ENCODE assay signal across 20 cellular contexts in genomic region chr7:127704211-127704610, GRCh38. TPM values are rescaled to one million over a fixed set of nuclear protein-coding genes. Genes with fewer than 3 reads are reported as not detected.
A peak's percentile ranks its signal among the peaks of the same experiment; 100 is the strongest.
DNase-seq lines count a peak whose midpoint lies in the region; ATAC-seq, FAIRE-seq and TF ChIP-seq lines count a peak whose summit lies in the region.
"Had no signal": no experiment of that assay in that cellular context is flagged by ENCODE, and none has a peak within 500 bp of the region (broad histone marks: within the 10 kb centered on the region; RNA-seq: fewer than 3 reads in every experiment).

No MANE protein-coding gene starts in this region.

- peaks cover 0 to 92% (median 76%) of the 10 kb centered on the region in 9 donors for H3K36me3 ChIP-seq in heart left ventricle
- H3K36me3 ChIP-seq in left ventricle myocardium inferior, result peaks cover 70% of the 10 kb centered on the region
- H3K36me3 ChIP-seq: breast epithelium had no signal

- no peak overlapping the region for H3K27ac ChIP-seq in heart left ventricle
- no peak overlapping the region for H3K27ac ChIP-seq in left ventricle myocardium inferior (replicated peaks)
- H3K27ac ChIP-seq: breast epithelium, gastrocnemius medialis, testis had no signal

- peaks cover 0 to 3% (median 0%) of the 10 kb centered on the region in 12 donors for H3K4me1 ChIP-seq in heart left ventricle
- no peaks in the 10 kb centered on the region for H3K4me1 ChIP-seq in left ventricle myocardium inferior
- H3K4me1 ChIP-seq: breast epithelium, gastrocnemius medialis, testis had no signal

- WGBS in heart left ventricle, 4 donors, result 53 to 83% (median 59%) methylated on average over 1 of the region's 1 CpG

- no peak for FAIRE-seq in GM12892 (lab: Jason Lieb, UNC)

- intact Hi-C loops in heart left ventricle (cut with DNase I), result loop anchor here in 4 of 10 donors (10.0 kb wide), 2 partner anchors 331 to 431 kb away; partner anchors contain the start of gene LRRC4 (in 3 of the 4)
- intact Hi-C loops in left ventricle myocardium inferior (cut with micrococcal nuclease), result no loop called here

- TF ChIP-seq POLR2A in heart left ventricle (IDR thresholded peaks at IDR 0.05) (no peak), GM12892 (IDR thresholded peaks at IDR 0.05; ENCODE audit: low read depth, low read length) (no peak)

- H3K27me3 ChIP-seq in heart left ventricle (no peaks in the 10 kb centered on the region), left ventricle myocardium inferior (ENCODE audit: low read depth) (no peaks in the 10 kb centered on the region)
- H3K27me3 ChIP-seq: breast epithelium, gastrocnemius medialis, MG63, testis had no signal

- H3K4me3 ChIP-seq in heart left ventricle (no peak overlapping the region), left ventricle myocardium inferior (no peak overlapping the region)
- H3K4me3 ChIP-seq: breast epithelium, gastrocnemius medialis, MG63, testis had no signal

- H3K27me3 Mint-ChIP-seq in stimulated activated naive CD8-positive, alpha-beta T cell treated with anti-CD3 and anti-CD28 coated beads, Interleukin-15, amount 100 ng/mL, for 72 hours, result no peaks in the 10 kb centered on the region
- H3K27me3 Mint-ChIP-seq: CD4-positive, alpha-beta memory T cell had no signal

- ATAC-seq in heart left ventricle, result peak; percentile 35 to 76 (median 58)
- ATAC-seq in esophagus mucosa, result peak; percentile 41
- ATAC-seq in stimulated activated naive CD8-positive, alpha-beta T cell treated with anti-CD3 and anti-CD28 coated beads, Interleukin-15, amount 100 ng/mL, for 72 hours, result no peak
- ATAC-seq in HG03108 (IDR thresholded peaks at IDR 0.05; ENCODE audit: unreplicated experiment), result no peak
- ATAC-seq: activated T-cell treated with anti-CD3 and anti-CD28 coated beads, Interleukin-2, amount 50 U/mL, for 4 hours; gastrocnemius medialis; HCT116; left lobe of liver had no signal

- H3K27ac Mint-ChIP-seq in stimulated activated naive CD8-positive, alpha-beta T cell treated with anti-CD3 and anti-CD28 coated beads, Interleukin-15, amount 100 ng/mL, for 72 hours, result peak overlapping the region; percentile 39 to 54

- H3K9me3 ChIP-seq in heart left ventricle (no peaks in the 10 kb centered on the region), left ventricle myocardium inferior (replicated peaks) (no peaks in the 10 kb centered on the region)
- H3K9me3 ChIP-seq: breast epithelium, gastrocnemius medialis, MG63, testis had no signal

- no peaks in the 10 kb centered on the region for H3K9me3 Mint-ChIP-seq in stimulated activated naive CD8-positive, alpha-beta T cell treated with anti-CD3 and anti-CD28 coated beads, Interleukin-15, amount 100 ng/mL, for 72 hours
- H3K9me3 Mint-ChIP-seq: activated T-cell treated with anti-CD3 and anti-CD28 coated beads, Interleukin-2, amount 50 U/mL, for 4 hours; CD4-positive, alpha-beta memory T cell had no signal

- TF ChIP-seq CTCF in heart left ventricle (IDR thresholded peaks at IDR 0.05) (no peak), left ventricle myocardium inferior (IDR thresholded peaks at IDR 0.05; ENCODE audit: borderline replicate concordance) (no peak)

- DNase-seq in heart left ventricle (no peak), left ventricle myocardium inferior (no peak), NCI-H524 treated with DMSO at 0.1 percent for 48 hours (lab: John Stamatoyannopoulos, UW) (peak; percentile 55), NOMO-1 (lab: John Stamatoyannopoulos, UW; ENCODE audit: unreplicated experiment in 2 of 2) (no peak), GM12892 (ENCODE audit: insufficient read length) (no peak)
- no peak for DNase-seq in stimulated activated naive CD8-positive, alpha-beta T cell treated with anti-CD3 and anti-CD28 coated beads, Interleukin-15, amount 100 ng/mL, for 72 hours
- DNase-seq: activated CD4-positive, alpha-beta T cell treated with anti-CD3 and anti-CD28 coated beads, Interleukin-2, amount 50 U/mL, for 48 hours; activated T-cell treated with anti-CD3 and anti-CD28 coated beads, Interleukin-2, amount 50 U/mL, for 4 hours; CD4-positive, alpha-beta memory T cell; dermis blood vessel endothelial cell; gastrocnemius medialis; MG63; NCI-H1436 treated with DMSO at 0.1 percent for 48 hours; NCI-H345; testis had no signal

- H3K4me1 Mint-ChIP-seq in stimulated activated naive CD8-positive, alpha-beta T cell treated with anti-CD3 and anti-CD28 coated beads, Interleukin-15, amount 100 ng/mL, for 72 hours, result no peaks in the 10 kb centered on the region

- no peak overlapping the region for H3K4me3 Mint-ChIP-seq in stimulated activated naive CD8-positive, alpha-beta T cell treated with anti-CD3 and anti-CD28 coated beads, Interleukin-15, amount 100 ng/mL, for 72 hours
- H3K4me3 Mint-ChIP-seq: activated T-cell treated with anti-CD3 and anti-CD28 coated beads, Interleukin-2, amount 50 U/mL, for 4 hours; CD4-positive, alpha-beta memory T cell had no signal

RNA-seq across cellular contexts. Expression of gene SND1, which starts 52.2 kb away (rescaled TPM):
- total RNA-seq in heart left ventricle (100 to 1,000 TPM in 1 of 9 donors, 10 to 100 TPM in 8; 63.2 to 115 (median 76.3) TPM), left ventricle myocardium inferior (71.6 TPM), esophagus mucosa (115 TPM)
- polyA plus RNA-seq in heart left ventricle, result 100 to 1,000 TPM in 1 of 2 donors, 10 to 100 TPM in 1; 45.6 to 104 TPM
- 133 TPM for polyA plus RNA-seq in GM12892 (2012; ENCODE audit: missing spikeins)

Comparison
In these comparisons a context has a peak if more than half of its experiments do, and no peak if none do; other contexts are left out.
1. ATAC-seq: peak in heart left ventricle (4 of 4) and esophagus mucosa (single experiment); none in stimulated activated naive CD8-positive, alpha-beta T cell treated with anti-CD3 and anti-CD28 coated beads, Interleukin-15, amount 100 ng/mL, for 72 hours (single experiment) and HG03108 (single experiment).